8 cellular contexts compared by ENCODE assay signal in genomic region chr20:51457281-51457932, GRCh38.
A peak's percentile ranks its signal among the peaks of the same experiment; 100 is the strongest.
DNase-seq lines count a peak whose midpoint lies in the region; ATAC-seq and TF ChIP-seq lines count a peak whose summit lies in the region.

No MANE protein-coding gene starts in this region.

- DNase-seq in ELR (ENCODE audit: low read depth) (peak; percentile 86), fibroblast of pulmonary artery (ENCODE audit: low read depth) (peak; percentile 77), skeletal muscle cell (ENCODE audit: low read depth) (peak; percentile 81), GM13976 (ENCODE audit: low spot score) (no peak), NCI-H1417 treated with DMSO at 0.1 percent for 48 hours (lab: John Stamatoyannopoulos, UW) (no peak)

- TF ChIP-seq CTCF in fibroblast of pulmonary artery (IDR thresholded peaks at IDR 0.05; ENCODE audit: low read length, missing control alignments) (no peak), GM13976 (IDR thresholded peaks at IDR 0.05; ENCODE audit: borderline replicate concordance, control extremely low read depth, extremely low read depth, insufficient read depth, missing control alignments) (no peak)

- no peak overlapping the region for H3K4me3 ChIP-seq in fibroblast of pulmonary artery (replicated peaks; ENCODE audit: low read depth, low read length)
- H3K4me3 ChIP-seq in skeletal muscle cell (ENCODE audit: low read depth, low read length) = no peak overlapping the region

- in situ Hi-C loops in GM13976 (cut with MboI; ENCODE audit: low sequenced_read_pairs, unreplicated experiment) = no loop called here

- ATAC-seq in SK-N-SH treated with all-trans-retinoic acid at 6 μM for 48 hours (peak; percentile 81), HG02759 (IDR thresholded peaks at IDR 0.05; ENCODE audit: unreplicated experiment) (no peak), HG03196 (IDR thresholded peaks at IDR 0.05; ENCODE audit: unreplicated experiment) (no peak)

TF ChIP-seq in SK-N-SH treated with all-trans-retinoic acid at 6 μM for 48 hours, 23 proteins besides CTCF, POLR2A, EP300 and RAD21:
- no peak for TF ChIP-seq ZNF565 (CRISPR knock-in tag; conservative IDR thresholded peaks at IDR 0.05; ENCODE audit: low read depth)
- 0 out of 2 replicates have a peak, but pooled peaks have one; percentile 33 for TF ChIP-seq ZFP3 (CRISPR knock-in tag; IDR thresholded peaks at IDR 0.05)
- no peak for TF ChIP-seq OSR1 (CRISPR knock-in tag; IDR thresholded peaks at IDR 0.05)

Comparison
In these comparisons a context has a peak if more than half of its experiments do, and no peak if none do; other contexts are left out.
1. DNase-seq: peak in ELR (single experiment), fibroblast of pulmonary artery (single experiment) and skeletal muscle cell (single experiment); none in GM13976 (single experiment) and NCI-H1417 treated with DMSO at 0.1 percent for 48 hours (single experiment).